Comparison of ENCODE assay signal across 8 cellular contexts in the genomic region with DNA sequence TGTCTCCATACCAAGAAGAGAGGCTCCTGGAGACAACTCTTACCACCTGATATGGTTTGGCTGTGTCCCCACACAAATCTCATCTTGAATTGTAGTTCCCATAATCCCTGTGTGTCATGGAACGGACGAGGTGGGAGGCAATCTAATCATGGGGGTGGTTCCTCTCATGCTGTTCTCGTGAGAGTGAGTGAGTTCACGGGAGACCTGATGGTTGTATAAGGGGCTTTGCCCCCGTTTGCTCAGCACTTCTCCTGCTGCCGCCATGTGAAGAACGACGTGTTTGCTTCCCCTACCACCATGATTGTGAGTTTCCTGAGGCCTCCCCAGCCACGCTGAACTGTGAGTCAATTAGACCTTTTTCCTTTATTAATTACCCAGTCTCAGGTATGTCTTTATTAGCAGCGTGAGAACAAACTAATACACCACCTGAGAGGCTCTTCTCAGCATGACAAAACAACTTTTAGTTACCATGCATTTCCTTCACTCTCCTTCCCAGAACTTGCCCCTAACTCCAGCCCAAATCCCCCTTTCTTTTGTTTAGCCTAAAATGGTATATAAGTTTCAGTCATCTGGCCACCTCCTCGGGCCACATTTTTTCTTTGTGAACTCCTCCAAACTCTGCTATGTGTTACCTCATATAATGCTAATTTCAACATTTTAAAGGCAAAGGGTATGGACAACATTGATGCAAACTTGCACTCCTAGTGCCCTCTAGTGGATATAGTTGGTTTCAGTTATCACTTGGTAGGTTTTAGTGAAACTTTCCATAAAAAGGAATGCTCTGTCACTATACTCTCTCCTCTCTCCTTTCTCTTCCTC. TPM values are rescaled to one million over a fixed set of nuclear protein-coding genes. Genes with fewer than 3 reads are reported as not detected.
DNase-seq lines count a peak whose midpoint lies in the region; ATAC-seq, FAIRE-seq and TF ChIP-seq lines count a peak whose summit lies in the region.

No MANE protein-coding gene starts in this region.

- H3K27me3 Mint-ChIP-seq in Caco-2 (ENCODE audit: insufficient read depth, unreplicated experiment): no peaks in the 10 kb centered on the region

- H3K4me3 ChIP-seq in Caco-2 (ENCODE audit: low read depth, low read length) (no peak overlapping the region), bronchial epithelial cell (ENCODE audit: low read depth, low read length) (no peak overlapping the region), left lung (no peak overlapping the region)

- intact Hi-C loops in Caco-2 (cut with micrococcal nuclease; ENCODE audit: unreplicated experiment) (loop anchor here (1.0 to 2.0 kb wide), 4 partner anchors 78 to 263 kb away; a partner anchor contains a TSS), left lung (cut with DNase I) (loop anchor here in 1 of 2 donors (10.0 kb wide), 1 partner anchor 265 kb away; no protein-coding TSS in a partner anchor)

- DNase-seq in Caco-2: peak in 1 of 2 experiments; percentile 56
- DNase-seq in NCI-H82 (lab: John Stamatoyannopoulos, UW): peak; percentile 75
- DNase-seq in bronchial epithelial cell (ENCODE audit: low read depth): peak; percentile 52
- DNase-seq in left lung: no peak
- no peak for DNase-seq in NK-92 treated with Interleukin-12 subunit alpha and Interleukin-12 subunit beta, amount 100 ng/mL, for 24 hours (lab: John Stamatoyannopoulos, UW)
- DNase-seq in activated CD8-positive, alpha-beta memory T cell treated with anti-CD3 and anti-CD28 coated beads, Interleukin-2, amount 50 U/mL, for 4 hours: no peak

- H3K4me1 Mint-ChIP-seq in Caco-2 (ENCODE audit: low read depth, unreplicated experiment): peaks cover 7% of the 10 kb centered on the region

- peak; percentile 32 to 51 for TF ChIP-seq CTCF in Caco-2 (IDR thresholded peaks at IDR 0.05; ENCODE audit: insufficient read depth in 1 of 2, low read depth in 1 of 2, low read length in 1 of 2, severe bottlenecking in 1 of 2, unreplicated experiment in 1 of 2)
- peak; percentile 67 for TF ChIP-seq CTCF in bronchial epithelial cell (IDR thresholded peaks at IDR 0.05; ENCODE audit: insufficient read depth, low read length, severe bottlenecking)
- TF ChIP-seq CTCF in left lung (IDR thresholded peaks at IDR 0.05): peak; percentile 62 to 77

- POLR2A ChIA-PET in Caco-2 (lab: Charles Lee): no interaction called here

- peak overlapping the region; percentile 12 for H3K4me3 Mint-ChIP-seq in Caco-2 (ENCODE audit: unreplicated experiment)

- no peaks in the 10 kb centered on the region for H3K36me3 ChIP-seq in Caco-2 (ENCODE audit: control insufficient read depth, insufficient read depth, low read length)
- H3K36me3 ChIP-seq in bronchial epithelial cell (ENCODE audit: control insufficient read depth, insufficient read depth, low read length): no peaks in the 10 kb centered on the region
- H3K36me3 ChIP-seq in left lung: no peaks in the 10 kb centered on the region

- FAIRE-seq in bronchial epithelial cell (lab: Jason Lieb, UNC): no peak

- peak overlapping the region; percentile 54 for H3K27ac Mint-ChIP-seq in Caco-2 (ENCODE audit: unreplicated experiment)

- H3K4me1 ChIP-seq in Caco-2: peaks cover 12% of the 10 kb centered on the region; the same call in 1 of the 2 replicates
- H3K4me1 ChIP-seq in left lung: no peaks in the 10 kb centered on the region

- H3K9me3 Mint-ChIP-seq in Caco-2 (ENCODE audit: unreplicated experiment): no peaks in the 10 kb centered on the region

- no peak overlapping the region for H3K27ac ChIP-seq in left lung

- H3K27me3 ChIP-seq in Caco-2 (replicated peaks; ENCODE audit: control insufficient read depth, insufficient read depth, low read length): no peaks in the 10 kb centered on the region
- H3K27me3 ChIP-seq in bronchial epithelial cell (ENCODE audit: control insufficient read depth, insufficient read depth, low read length): no peaks in the 10 kb centered on the region
- no peaks in the 10 kb centered on the region for H3K27me3 ChIP-seq in left lung

- H3K36me3 Mint-ChIP-seq in Caco-2 (ENCODE audit: insufficient read depth, unreplicated experiment): no peaks in the 10 kb centered on the region

- H3K9me3 ChIP-seq in Caco-2 (no peaks in the 10 kb centered on the region), left lung (no peaks in the 10 kb centered on the region)

- CTCF ChIA-PET in Caco-2 (lab: Charles Lee): interaction anchor here (0.7 kb wide), 1 partner anchor 263 kb away, joined by 3 read pairs; no protein-coding TSS in a partner anchor

- ATAC-seq in GM18907 (IDR thresholded peaks at IDR 0.05; ENCODE audit: unreplicated experiment) (peak; percentile 77), HG03520 (IDR thresholded peaks at IDR 0.05; ENCODE audit: unreplicated experiment) (peak; percentile 77), left lung (peak; percentile 87)

- no TSS peak for BruUV-seq in Caco-2 (replicated peaks; lab: Mats Ljungman, UMichigan)

RNA-seq across cellular contexts. Expression of a gene that starts 58.6 kb away (rescaled TPM):
- total RNA-seq in Caco-2 (2022): not detected in 2 replicates
- total RNA-seq in bronchial epithelial cell: under 0.01 and 0.26 TPM in 2 replicates
- total RNA-seq in left lung: not detected

Comparison
In these comparisons a context has a peak if more than half of its experiments do, and no peak if none do; other contexts are left out.
1. DNase-seq: peak in NCI-H82 (single experiment) and bronchial epithelial cell (single experiment); none in left lung (0 of 2), NK-92 treated with Interleukin-12 subunit alpha and Interleukin-12 subunit beta, amount 100 ng/mL, for 24 hours (single experiment) and activated CD8-positive, alpha-beta memory T cell treated with anti-CD3 and anti-CD28 coated beads, Interleukin-2, amount 50 U/mL, for 4 hours (single experiment).
2. Peak in every context shown above with its lines, with median percentiles within 50 percentile points of each other: CTCF ChIP-seq and ATAC-seq.